5 cellular contexts compared by ENCODE assay signal in the genomic region with DNA sequence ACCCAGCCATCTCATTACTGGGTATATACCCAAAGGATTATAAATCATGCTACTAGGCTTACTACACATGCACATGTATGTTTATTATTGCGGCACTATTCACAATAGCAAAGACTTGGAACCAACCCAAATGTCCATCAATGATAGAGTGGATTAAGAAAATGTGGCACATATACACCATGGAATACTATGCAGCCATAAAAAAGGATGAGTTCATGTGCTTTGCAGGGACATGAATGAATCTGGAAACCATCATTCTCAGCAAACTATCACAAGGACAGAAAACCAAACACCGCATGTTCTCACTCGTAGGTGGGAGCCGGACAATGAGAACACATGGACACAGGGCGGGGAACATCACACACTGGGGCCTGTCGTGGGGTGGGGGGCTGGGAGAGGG. TPM values are rescaled to one million over a fixed set of nuclear protein-coding genes. Genes with fewer than 3 reads are reported as not detected.
DNase-seq lines count a peak whose midpoint lies in the region; ATAC-seq, FAIRE-seq and TF ChIP-seq lines count a peak whose summit lies in the region.
"Not testable (repeated sequence)": the region's sequence is repeated elsewhere in the genome, so short reads cannot be mapped to it uniquely, and the experiment has no call there.

No MANE protein-coding gene starts in this region.

- not testable (repeated sequence) for H3K36me3 Mint-ChIP-seq in immature natural killer cell, natural killer cell
- H3K36me3 Mint-ChIP-seq in memory B cell, result peaks cover 28% of the 10 kb centered on the region

- H3K9me3 ChIP-seq in HEK293 (ENCODE audit: control insufficient read depth, insufficient read depth, low read depth, low read length); K562 (replicated peaks; ENCODE audit: control insufficient read depth, insufficient read depth, low read depth, low read length): not testable (repeated sequence)

- not testable (repeated sequence) for TF ChIP-seq RAD21 in K562 (CRISPR knock-in tag; conservative IDR thresholded peaks at IDR 0.05 in 1 of 2, IDR thresholded peaks at IDR 0.05 in 1 of 2)

- not testable (repeated sequence) for H3K36me3 ChIP-seq in HEK293 (ENCODE audit: control insufficient read depth in 2 of 2, insufficient read depth in 1 of 2, low read length in 2 of 2); K562 (ENCODE audit: control insufficient read depth, insufficient read depth, low read length)

- not testable (repeated sequence) for H3K9ac ChIP-seq in K562 (ENCODE audit: insufficient read depth in 1 of 2, low read depth in 2 of 2, low read length in 2 of 2)

- H3K27ac ChIP-seq in HEK293 (ENCODE audit: extremely low read depth, low read depth, low read length); K562 (ENCODE audit: extremely low read depth, low read depth, low read length): not testable (repeated sequence)

- H3K4me3 ChIP-seq in HEK293 (ENCODE audit: low read depth, low read length); K562: not testable (repeated sequence)

- POLR2A ChIA-PET in HEK293 (lab: Yijun Ruan, JAX); K562 (lab: Yijun Ruan, JAX): not testable (repeated sequence)

- WGBS in K562 (ENCODE audit: insufficient coverage, low coverage, missing lambda C conversion rate), result 93% methylated on average over 6 of the region's 6 CpGs

- intact Hi-C loops in K562 (cut with micrococcal nuclease); natural killer cell (cut with micrococcal nuclease): not testable (repeated sequence)

- in situ Hi-C loops in K562 (cut with MboI), result not testable (repeated sequence)

- CTCF ChIA-PET in HEK293 (lab: Yijun Ruan, JAX); K562 (lab: Yijun Ruan, JAX; ENCODE audit: low intra/inter-chr PET ratio): not testable (repeated sequence)

- not testable (repeated sequence) for TF ChIP-seq CTCF in HEK293 (tag by site-specific recombination; IDR thresholded peaks at IDR 0.05); K562 (IDR thresholded peaks at IDR 0.05 in 2 of 3, conservative IDR thresholded peaks at IDR 0.05 in 1 of 3; ENCODE audit: insufficient read depth in 2 of 3, low read depth in 1 of 3, low read length in 3 of 3); natural killer cell (IDR thresholded peaks at IDR 0.05)

- not testable (repeated sequence) for H3K4me3 Mint-ChIP-seq in immature natural killer cell, memory B cell, natural killer cell

- not testable (repeated sequence) for H4K20me1 ChIP-seq in K562 (replicated peaks; ENCODE audit: control insufficient read depth, insufficient read depth, low read length)

- not testable (repeated sequence) for H3K9me1 ChIP-seq in K562 (ENCODE audit: control insufficient read depth, insufficient read depth, low read length)

- H3K27me3 Mint-ChIP-seq in immature natural killer cell (ENCODE audit: low read depth in 3 of 3); memory B cell; natural killer cell (ENCODE audit: low read depth in 2 of 2): not testable (repeated sequence)

- H3K4me2 ChIP-seq in K562 (ENCODE audit: insufficient read depth, low read length), result not testable (repeated sequence)

- H3K27me3 ChIP-seq in K562 (ENCODE audit: control insufficient read depth in 2 of 2, insufficient read depth in 2 of 2, low read length in 2 of 2), result not testable (repeated sequence)

- H3K9me3 Mint-ChIP-seq in immature natural killer cell, memory B cell, natural killer cell: not testable (repeated sequence)

- H3K27ac Mint-ChIP-seq in immature natural killer cell, result peak overlapping the region in 5 of 6 donors; percentile 62 to 85 (median 80)
- peak overlapping the region; percentile 58 for H3K27ac Mint-ChIP-seq in memory B cell
- peak overlapping the region; percentile 45 to 56 for H3K27ac Mint-ChIP-seq in natural killer cell

- peaks cover 51% of the 10 kb centered on the region for H3K79me2 ChIP-seq in K562 (ENCODE audit: control insufficient read depth, insufficient read depth, low read length)

- BruUV-seq in K562 (replicated peaks; lab: Mats Ljungman, UMichigan), result not testable (repeated sequence)

- H3K4me1 Mint-ChIP-seq in immature natural killer cell (peaks cover 69 to 75% of the 10 kb centered on the region in 2 donors), memory B cell (peaks cover 38% of the 10 kb centered on the region), natural killer cell (peaks cover 52 to 75% of the 10 kb centered on the region in 2 donors)

- not testable (repeated sequence) for TF ChIP-seq EP300 in K562 (IDR thresholded peaks at IDR 0.05; ENCODE audit: low read length)

- not testable (repeated sequence) for H3K4me1 ChIP-seq in HEK293 (ENCODE audit: control insufficient read depth, insufficient read depth, low read length)
- peaks cover 18 to 21% of the 10 kb centered on the region in 2 experiments for H3K4me1 ChIP-seq in K562 (replicated peaks in 1 of 2; ENCODE audit: control insufficient read depth in 2 of 2, insufficient read depth in 2 of 2, low read length in 2 of 2)

- FAIRE-seq in K562 (lab: Jason Lieb, UNC), result not testable (repeated sequence)

- H2AFZ ChIP-seq in K562 (ENCODE audit: low read depth, low read length), result not testable (repeated sequence)

- not testable (repeated sequence) for TF ChIP-seq POLR2A in K562 (conservative IDR thresholded peaks at IDR 0.05)

- DNase-seq in K562 (ENCODE audit: extremely low read depth in 1 of 4, low spot score in 3 of 4); immature natural killer cell; memory B cell (ENCODE audit: low spot score in 2 of 2); natural killer cell: not testable (repeated sequence)

- not testable (repeated sequence) for ATAC-seq in K562; memory B cell (ENCODE audit: low read depth); natural killer cell

TF ChIP-seq in HEK293, 187 proteins besides CTCF, POLR2A, EP300 and RAD21 (continues in another document):
- TF ChIP-seq ZNF391 (tag by site-specific recombination; IDR thresholded peaks at IDR 0.05; ENCODE audit: borderline replicate concordance, low read depth) (0 out of 2 replicates have a peak, but pooled peaks have one; percentile 27), ZNF580 (tag by site-specific recombination; IDR thresholded peaks at IDR 0.05) (peak; percentile 76; the same call in 1 of the 2 replicates)

TF ChIP-seq in K562, 482 proteins besides CTCF, POLR2A, EP300 and RAD21:
- TF ChIP-seq BCOR (IDR thresholded peaks at IDR 0.05), result peak; percentile 91
- peak; percentile 20 for TF ChIP-seq RBM25 (IDR thresholded peaks at IDR 0.05; ENCODE audit: low read depth, low read length, severe bottlenecking)
- peak; percentile 42 to 45 for TF ChIP-seq KDM1A (IDR thresholded peaks at IDR 0.05)
- peak; percentile 92 for TF ChIP-seq ZNF146 (CRISPR knock-in tag; IDR thresholded peaks at IDR 0.05; ENCODE audit: unreplicated experiment)

RNA-seq across cellular contexts. Expression of gene SRPK2, which starts 25.1 kb away (rescaled TPM):
- total RNA-seq in K562 (2011; cell fraction: chromatin; rRNA removed; ENCODE audit: low replicate concordance), result 35.3 and 133 TPM in 2 replicates
- total RNA-seq in K562 (2011; cell fraction: nucleolus; rRNA removed), result 16.7 and 26.2 TPM in 2 replicates
- 38.6 and 52.0 TPM in 2 replicates for total RNA-seq in K562 (2011; cell fraction: nucleoplasm; rRNA removed)
- total RNA-seq in K562 (2014; rRNA removed) (25.3 and 28.2 TPM in 2 replicates), K562 (2014; rRNA removed; fragmentation: Illumina TruSeq; extraction: Trizol) (38.8 and 43.1 TPM in 2 replicates), K562 (2015; rRNA removed; fragmentation: Illumina TruSeq; extraction: Trizol) (39.4 and 41.1 TPM in 2 replicates), K562 (2021) (38.8 and 44.7 TPM in 2 replicates), natural killer cell (100 to 1,000 TPM; 103 to 121 (median 108) TPM)
- polyA plus RNA-seq in K562 (2011; rRNA removed) (15.7 and 21.5 TPM in 2 replicates), K562 (2014; fragmentation: Illumina TruSeq; extraction: Trizol) (33.6 and 36.3 TPM in 2 replicates), K562 (2014; fragmentation: Nextera tagmentation; extraction: Ambion mirVana) (10 to 100 TPM; 27.3 to 33.3 TPM), K562 (2014; rRNA removed) (18.6 and 26.4 TPM in 2 replicates), immature natural killer cell (10 to 100 TPM; 51.5 to 92.2 (median 64.1) TPM)
- 7.1 and 10.4 TPM in 2 replicates for polyA plus RNA-seq in K562 (2011; cell fraction: cytosol; rRNA removed)
- 17.2 and 19.5 TPM in 2 replicates for polyA plus RNA-seq in K562 (2011; cell fraction: nucleus; rRNA removed)
- 29.8 and 31.3 TPM in 2 replicates for polyA plus RNA-seq in K562 (2012)
- 32.2 and 34.9 TPM in 2 replicates for polyA minus RNA-seq in K562 (2011; rRNA and poly(A)+ RNA removed)
- polyA minus RNA-seq in K562 (2011; cell fraction: cytosol; rRNA and poly(A)+ RNA removed), result 12.4 and 18.3 TPM in 2 replicates
- 21.5 and 27.9 TPM in 2 replicates for polyA minus RNA-seq in K562 (2011; cell fraction: nucleus; rRNA and poly(A)+ RNA removed)
